Comparison of ENCODE assay signal across 24 cellular contexts in the genomic region with DNA sequence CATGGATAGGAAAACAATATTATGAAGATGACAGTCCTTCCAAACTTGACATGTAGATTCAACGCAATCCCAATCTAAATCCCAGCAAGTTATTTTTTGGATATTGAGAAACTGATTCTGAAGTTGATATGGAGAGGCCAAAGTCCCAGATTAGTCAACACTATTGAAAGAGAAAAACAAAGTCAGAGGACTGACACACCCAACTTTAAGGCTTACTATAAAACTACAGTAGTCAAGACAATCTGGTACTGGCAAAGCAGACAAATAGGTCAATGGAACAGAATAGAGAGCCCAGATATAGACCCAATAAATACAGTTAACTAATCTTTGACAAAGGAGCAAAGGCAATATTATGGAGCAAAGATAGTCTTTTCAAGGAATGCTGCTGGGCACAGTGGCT.
"Had no signal": no experiment of that assay in that cellular context is flagged by ENCODE, and none has a peak within 500 bp of the region (broad histone marks: within the 10 kb centered on the region; RNA-seq: fewer than 3 reads in every experiment).

No MANE protein-coding gene starts in this region.

- H3K4me1 ChIP-seq: SJSA1 had no signal

- H3K27me3 ChIP-seq: MG63 had no signal

- H3K4me3 ChIP-seq: MG63, SJSA1, SK-N-MC had no signal

- FAIRE-seq: HTR-8/SVneo, RCC 7860 had no signal

- H3K27ac ChIP-seq: HL-60, SJSA1, SK-N-MC had no signal

- H3K9me3 ChIP-seq: MG63, SJSA1 had no signal

- H3K36me3 ChIP-seq: MG63, SJSA1 had no signal

- DNase-seq: KBM-7, MG63, NCI-H1092, NCI-H1105 treated with DMSO at 0.1 percent for 48 hours, NCI-H1417 treated with DMSO at 0.1 percent for 48 hours, NCI-H146, NCI-H1694 treated with DMSO at 0.1 percent for 48 hours, NCI-H1930, NCI-H2081, NCI-H2107, NCI-H226, NCI-H446, NCI-H510A, NCI-H524 treated with DMSO at 0.1 percent for 48 hours, NCI-H69, NCI-H774, Right ventricle myocardium superior, RPMI8226, SIG-M5 had no signal
